ENCODE assay signal across 8 cellular contexts in genomic region chr11:1486054-1486825, GRCh38. TPM values are rescaled to one million over a fixed set of nuclear protein-coding genes. Genes with fewer than 3 reads are reported as not detected.
DNase-seq lines count a peak whose midpoint lies in the region; ATAC-seq and TF ChIP-seq lines count a peak whose summit lies in the region.

Gene MOB2 (minus strand): TSS chr11:1486779. CDS start chr11:1486556, 223 bp downstream.

- in situ Hi-C loops in IMR-90 (cut with MboI; ENCODE audit: low sequenced_read_pairs), result no loop called here

- TF ChIP-seq POLR2A in IMR-90 (IDR thresholded peaks at IDR 0.05; ENCODE audit: low read depth, low read length), result no peak

- H3K27ac Mint-ChIP-seq in effector memory CD8-positive, alpha-beta T cell, result peak within 1 kb of the TSS; percentile 85 to 86

- no peaks in the 10 kb centered on the region for H3K9me3 Mint-ChIP-seq in effector memory CD8-positive, alpha-beta T cell

- no peak within 1 kb of the TSS for H4K5ac ChIP-seq in IMR-90 (ENCODE audit: low read depth, low read length)

- H3K9ac ChIP-seq in IMR-90 (ENCODE audit: low read depth, low read length), result no peak within 1 kb of the TSS

- no peak for TF ChIP-seq RAD21 in IMR-90 (IDR thresholded peaks at IDR 0.05; ENCODE audit: low read length)

- no peak within 1 kb of the TSS for H2BK120ac ChIP-seq in IMR-90 (ENCODE audit: low read depth, low read length)

- H3K14ac ChIP-seq in IMR-90 (replicated peaks; ENCODE audit: low read depth, low read length), result no peak within 1 kb of the TSS

- no peaks in the 10 kb centered on the region for H3K27me3 Mint-ChIP-seq in effector memory CD8-positive, alpha-beta T cell

- H2AFZ ChIP-seq in IMR-90 (replicated peaks; ENCODE audit: low read length, poor library complexity), result no peak within 1 kb of the TSS

- H4K20me1 ChIP-seq in IMR-90 (ENCODE audit: insufficient read depth, low read length), result peaks cover 88% of the 10 kb centered on the region

- CTCF ChIA-PET in IMR-90 (lab: Yijun Ruan, JAX), result no interaction called here

- H3K4me2 ChIP-seq in IMR-90 (ENCODE audit: low read depth, low read length), result no peak within 1 kb of the TSS

- no peak within 1 kb of the TSS for H2BK15ac ChIP-seq in IMR-90 (ENCODE audit: low read depth, low read length)

- H3K4me3 ChIP-seq in IMR-90 (ENCODE audit: insufficient read depth, low read depth, low read length), result no peak within 1 kb of the TSS

- H2BK20ac ChIP-seq in IMR-90 (ENCODE audit: low read depth, low read length), result no peak within 1 kb of the TSS

- ATAC-seq in IMR-90 (ENCODE audit: low read depth) (no peak), GM18519 (IDR thresholded peaks at IDR 0.05; ENCODE audit: low FRiP score, unreplicated experiment) (no peak), GM19035 (IDR thresholded peaks at IDR 0.05; ENCODE audit: unreplicated experiment) (no peak), GM21447 (IDR thresholded peaks at IDR 0.05; ENCODE audit: unreplicated experiment) (no peak)
- ATAC-seq in effector memory CD8-positive, alpha-beta T cell (replicated peaks), result peak; percentile 85

- no peaks in the 10 kb centered on the region for H3K27me3 ChIP-seq in IMR-90 (ENCODE audit: control insufficient read depth, insufficient read depth, low read length)

- H4K8ac ChIP-seq in IMR-90 (ENCODE audit: low read depth in 2 of 2, low read length in 2 of 2), result no peak within 1 kb of the TSS

- H3K4me3 Mint-ChIP-seq in effector memory CD8-positive, alpha-beta T cell, result peak within 1 kb of the TSS in 1 of 2 donors; percentile 52

- no peaks in the 10 kb centered on the region for H3K36me3 ChIP-seq in IMR-90 (ENCODE audit: control insufficient read depth, insufficient read depth, low read length)

- no peak within 1 kb of the TSS for H3K4ac ChIP-seq in IMR-90 (ENCODE audit: low read depth, low read length)

- peaks cover 7% of the 10 kb centered on the region for H3K9me1 ChIP-seq in IMR-90 (ENCODE audit: insufficient read depth, low read length)

- no peak within 1 kb of the TSS for H3K56ac ChIP-seq in IMR-90 (ENCODE audit: extremely low read depth, insufficient read depth, low read length)

- H3K79me1 ChIP-seq in IMR-90 (ENCODE audit: low read depth in 1 of 2, low read length in 2 of 2), result peaks cover 18 to 72% of the 10 kb centered on the region in 2 experiments

- no peaks in the 10 kb centered on the region for H3K9me3 ChIP-seq in IMR-90 (ENCODE audit: control insufficient read depth, insufficient read depth, low read length)

- no peak within 1 kb of the TSS for H3K23ac ChIP-seq in IMR-90 (ENCODE audit: low read depth, low read length)

- TF ChIP-seq CTCF in IMR-90 (conservative IDR thresholded peaks at IDR 0.05; ENCODE audit: low read depth, low read length), result no peak

- DNase-seq in A172 (ENCODE audit: low spot score) (peak; percentile 27), IMR-90 (peak; percentile 4), mucosa of gallbladder (ENCODE audit: low spot score) (peak; percentile 58), HUDEP-2 (lab: John Stamatoyannopoulos, UW; ENCODE audit: unreplicated experiment in 76 of 76) (no peak)
- DNase-seq in effector memory CD8-positive, alpha-beta T cell, result peak in 2 of 3 experiments; percentile 13 to 16

- peaks cover 18% of the 10 kb centered on the region for H3K36me3 Mint-ChIP-seq in effector memory CD8-positive, alpha-beta T cell (ENCODE audit: insufficient read depth)

- dilution Hi-C loops in IMR-90 (cut with HindIII; ENCODE audit: low sequenced_read_pairs, unreplicated experiment), result no loop called here

- no peak within 1 kb of the TSS for H3K27ac ChIP-seq in IMR-90 (ENCODE audit: insufficient read depth, low read length)

- 75% methylated on average over 4 of the region's 31 CpGs; no CpG with 5 or more reads in 1 of the 2 experiments for WGBS in IMR-90 (ENCODE audit: extremely low coverage in 2 of 2, insufficient read length in 1 of 2), 2 experiments

- POLR2A ChIA-PET in IMR-90 (lab: Charles Lee; ENCODE audit: unreplicated experiment), result no interaction called here

- peaks cover 26 to 43% of the 10 kb centered on the region in 2 donors for H3K4me1 Mint-ChIP-seq in effector memory CD8-positive, alpha-beta T cell (ENCODE audit: low read depth in 2 of 2)

- intact Hi-C loops in IMR-90 (cut with micrococcal nuclease), result no loop called here

- H3K18ac ChIP-seq in IMR-90 (ENCODE audit: low read depth, low read length), result no peak within 1 kb of the TSS

- H3K4me1 ChIP-seq in IMR-90 (ENCODE audit: control insufficient read depth, insufficient read depth, low read length), result peaks cover 4% of the 10 kb centered on the region; the same call in 1 of the 2 replicates

- no TSS peak for BruUV-seq in IMR-90 (replicated peaks; lab: Mats Ljungman, UMichigan)

- H2AK9ac ChIP-seq in IMR-90 (replicated peaks; ENCODE audit: low read depth, low read length, poor library complexity), result peak within 1 kb of the TSS; percentile 24

- H4K91ac ChIP-seq in IMR-90 (ENCODE audit: insufficient read depth, low read depth, low read length), result no peak within 1 kb of the TSS

- H2AK5ac ChIP-seq in IMR-90 (ENCODE audit: low read depth, low read length), result no peak within 1 kb of the TSS

- H2BK5ac ChIP-seq in IMR-90 (ENCODE audit: low read depth, low read length, poor library complexity, severe bottlenecking), result no peak within 1 kb of the TSS

TF ChIP-seq in IMR-90, 13 proteins besides CTCF, POLR2A, EP300 and RAD21:
- TF ChIP-seq SMC3 (IDR thresholded peaks at IDR 0.05; ENCODE audit: low read depth, low read length) (no peak), FOS (IDR thresholded peaks at IDR 0.05; ENCODE audit: low read depth, low read length) (no peak), RFX5 (IDR thresholded peaks at IDR 0.05; ENCODE audit: low read depth, low read length) (no peak), MXI1 (IDR thresholded peaks at IDR 0.05; ENCODE audit: borderline replicate concordance, low read depth, low read length) (no peak), MAZ (IDR thresholded peaks at IDR 0.05; ENCODE audit: borderline replicate concordance, low read depth, low read length) (no peak), RCOR1 (IDR thresholded peaks at IDR 0.05; ENCODE audit: insufficient replicate concordance, low read length) (no peak), BHLHE40 (IDR thresholded peaks at IDR 0.05; ENCODE audit: low read depth, low read length) (no peak), MAFK (IDR thresholded peaks at IDR 0.05; ENCODE audit: low read depth, low read length) (no peak)
TF ChIP-seq in IMR-90: peak in this region for 0.

RNA-seq across cellular contexts. Expression of gene MOB2, which starts in this region (rescaled TPM):
- 22.4 and 25.8 TPM in 2 replicates for total RNA-seq in A172 (2014; rRNA removed; shearing (Covaris generic))
- total RNA-seq in IMR-90 (2012; rRNA removed) (21.4 and 23.7 TPM in 2 replicates), mucosa of gallbladder (73.4 TPM)
- 36.2 and 40.7 TPM in 2 replicates for polyA plus RNA-seq in IMR-90 (2012; rRNA removed)
- 18.3 and 31.6 TPM in 2 replicates for polyA plus RNA-seq in IMR-90 (2012; cell fraction: cytosol; rRNA removed)
- polyA plus RNA-seq in IMR-90 (2012; cell fraction: nucleus; rRNA removed; ENCODE audit: low replicate concordance), result 48.7 and 84.0 TPM in 2 replicates

Comparison
In these comparisons a context has a peak if more than half of its experiments do, and no peak if none do; other contexts are left out.
1. DNase-seq: peak in A172 (single experiment), IMR-90 (single experiment), effector memory CD8-positive, alpha-beta T cell (2 of 3) and mucosa of gallbladder (single experiment); none in HUDEP-2 (0 of 76).